ENCODE assay signal across 8 cellular contexts in the genomic region with DNA sequence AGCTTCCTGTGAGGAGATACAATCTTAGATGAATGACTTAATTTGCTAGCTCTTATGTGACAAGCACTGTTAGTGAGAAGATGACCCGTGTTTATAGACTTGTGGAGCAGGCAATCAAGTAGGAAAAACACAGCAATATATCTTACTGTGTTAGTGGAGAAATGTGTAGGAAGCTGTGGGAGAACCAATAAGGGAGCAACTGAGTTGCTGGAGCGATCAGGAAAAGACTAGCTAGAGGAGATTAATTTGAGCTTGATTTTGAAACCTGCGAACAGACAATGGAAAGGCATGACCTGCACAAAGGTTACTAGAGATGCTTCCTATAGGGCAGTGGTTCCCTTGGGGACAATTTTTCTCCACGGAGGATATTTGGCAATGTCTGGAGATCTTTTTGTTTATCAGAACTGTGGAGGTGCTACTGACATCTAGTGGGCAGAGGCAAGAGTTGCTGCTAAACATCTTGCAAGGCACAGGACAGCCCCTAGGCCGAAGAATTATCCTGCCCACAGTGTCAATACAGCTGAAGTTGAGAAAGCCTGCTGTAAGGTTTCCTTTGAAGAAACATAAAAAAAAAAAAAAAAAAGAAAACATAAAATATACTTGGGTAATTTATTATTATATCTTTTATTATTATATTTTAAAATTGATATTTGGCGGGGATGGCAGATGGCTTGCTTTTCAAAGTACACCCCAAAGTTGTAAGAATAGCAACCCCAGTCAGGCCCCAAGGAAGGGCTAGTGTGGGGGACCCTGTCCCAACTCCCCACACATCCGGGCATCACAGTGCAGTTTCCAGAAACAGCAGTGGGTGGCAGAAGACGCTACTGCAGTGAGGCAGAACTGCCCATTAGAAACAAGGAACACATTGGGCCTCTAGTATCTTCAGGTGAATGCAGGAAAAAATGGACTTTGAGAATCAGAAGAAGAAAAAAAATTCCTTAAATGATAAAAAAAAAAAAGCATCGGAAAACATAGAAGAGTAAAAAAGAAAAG.
DNase-seq lines count a peak whose midpoint lies in the region; ATAC-seq and TF ChIP-seq lines count a peak whose summit lies in the region.

No MANE protein-coding gene starts in this region.

- TF ChIP-seq CTCF in choroid plexus epithelial cell (conservative IDR thresholded peaks at IDR 0.05; ENCODE audit: low read depth, low read length) (peak; percentile 77), mucosa of descending colon (IDR thresholded peaks at IDR 0.05) (peak; percentile 27)

- DNase-seq in NCI-H2196 (lab: John Stamatoyannopoulos, UW; ENCODE audit: unreplicated experiment), result peak; percentile 5
- DNase-seq in NCI-H2196 treated with DMSO at 0.1 percent for 48 hours (lab: John Stamatoyannopoulos, UW; ENCODE audit: unreplicated experiment), result no peak
- peak; percentile 2 for DNase-seq in NCI-H510A (lab: John Stamatoyannopoulos, UW)
- peak; percentile 67 for DNase-seq in choroid plexus epithelial cell (ENCODE audit: low read depth)
- DNase-seq in mucosa of descending colon, result peak in 1 of 3 donors; percentile 22
- no peak for DNase-seq in SW 1271 (lab: John Stamatoyannopoulos, UW)

- H3K9me3 ChIP-seq in mucosa of descending colon, result no peaks in the 10 kb centered on the region

- H3K36me3 ChIP-seq in mucosa of descending colon (ENCODE audit: low read depth), result no peaks in the 10 kb centered on the region

- peak; percentile 80 for ATAC-seq in GM19043 (IDR thresholded peaks at IDR 0.05; ENCODE audit: low read depth, unreplicated experiment)
- ATAC-seq in HG03095 (IDR thresholded peaks at IDR 0.05; ENCODE audit: unreplicated experiment), result peak; percentile 78
- ATAC-seq in mucosa of descending colon, result peak; percentile 71

- no peaks in the 10 kb centered on the region for H3K4me1 ChIP-seq in mucosa of descending colon (ENCODE audit: low read depth)

- H3K4me3 ChIP-seq in choroid plexus epithelial cell (ENCODE audit: low read depth, low read length) (no peak overlapping the region), mucosa of descending colon (no peak overlapping the region)

- intact Hi-C loops in mucosa of descending colon (cut with DNase I, micrococcal nuclease), result no loop called here

Comparison
In these comparisons a context has a peak if more than half of its experiments do, and no peak if none do; other contexts are left out.
1. DNase-seq: peak in NCI-H2196 (single experiment), NCI-H510A (single experiment) and choroid plexus epithelial cell (single experiment); none in NCI-H2196 treated with DMSO at 0.1 percent for 48 hours (single experiment) and SW 1271 (0 of 2).
2. Peak in every context shown above with its lines, with median percentiles within 50 percentile points of each other: ATAC-seq.